In the genomic region with DNA sequence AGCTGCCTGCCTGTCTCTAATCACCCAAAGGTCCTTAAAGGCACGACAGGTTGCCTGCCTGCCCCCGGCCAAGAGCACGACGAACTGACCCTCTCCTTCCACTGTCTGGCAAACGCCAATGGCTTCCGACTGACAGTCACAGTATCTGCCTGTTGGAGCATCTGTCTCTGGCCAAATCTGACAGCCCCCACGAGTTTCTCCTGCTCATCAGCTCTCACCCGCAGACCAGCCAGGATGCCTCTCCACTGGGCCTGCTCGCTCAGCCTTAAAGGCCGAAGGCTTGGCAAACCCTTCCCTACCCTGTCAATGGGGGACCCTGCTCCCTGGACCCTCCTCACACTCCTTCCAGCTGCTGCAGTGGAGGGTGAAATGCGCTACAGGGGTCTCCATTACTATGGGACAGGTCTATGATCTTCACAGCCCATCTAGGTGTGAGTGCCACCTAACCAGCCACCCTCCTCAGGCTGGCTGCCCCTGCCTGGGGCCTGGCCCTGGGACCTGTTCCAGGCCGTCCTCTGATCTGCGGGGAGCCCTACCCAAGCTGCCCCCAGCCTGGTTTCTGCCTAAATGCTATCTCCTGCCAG, we compare ENCODE assay signal across 9 cellular contexts. TPM values are rescaled to one million over a fixed set of nuclear protein-coding genes. Genes with fewer than 3 reads are reported as not detected.
DNase-seq lines count a peak whose midpoint lies in the region; ATAC-seq and TF ChIP-seq lines count a peak whose summit lies in the region.
"Had no signal": no experiment of that assay in that cellular context is flagged by ENCODE, and none has a peak within 500 bp of the region (broad histone marks: within the 10 kb centered on the region; RNA-seq: fewer than 3 reads in every experiment).

No MANE protein-coding gene starts in this region.

- no peaks in the 10 kb centered on the region for H3K27me3 Mint-ChIP-seq in osteocyte (ENCODE audit: unreplicated experiment)

- ATAC-seq in DND-41 (ENCODE audit: insufficient read depth, low read depth) (peak; percentile 10), HG03432 (IDR thresholded peaks at IDR 0.05; ENCODE audit: unreplicated experiment) (no peak), GM18511 (IDR thresholded peaks at IDR 0.05; ENCODE audit: unreplicated experiment) (no peak)

- H3K4me1 ChIP-seq in DND-41 (ENCODE audit: insufficient read depth, low read length) (peaks cover 22% of the 10 kb centered on the region), colonic mucosa (peaks cover 17% of the 10 kb centered on the region)

- H3K9me3 ChIP-seq in DND-41 (ENCODE audit: insufficient read depth, low read length, severe bottlenecking) = no peaks in the 10 kb centered on the region
- no peaks in the 10 kb centered on the region for H3K9me3 ChIP-seq in colonic mucosa

- H3K4me3 Mint-ChIP-seq in osteocyte (ENCODE audit: unreplicated experiment) = no peak overlapping the region

- no peak overlapping the region for H3K9ac ChIP-seq in DND-41 (ENCODE audit: low read depth, low read length)
- H3K9ac ChIP-seq in colonic mucosa (ENCODE audit: low read depth in 2 of 2, low read length in 2 of 2) = peak overlapping the region; percentile 71 to 100

- H3K4me1 Mint-ChIP-seq in osteocyte (ENCODE audit: unreplicated experiment) = peaks cover 25% of the 10 kb centered on the region

- H3K27ac ChIP-seq in DND-41 (ENCODE audit: low read length) (no peak overlapping the region), colonic mucosa (peak overlapping the region; percentile 93)

- H3K4me3 ChIP-seq in DND-41 (ENCODE audit: low read depth in 1 of 2, low read length in 2 of 2) = no peak overlapping the region
- H3K4me3 ChIP-seq in colonic mucosa = peak overlapping the region; percentile 51

- intact Hi-C loops in colonic mucosa (cut with DNase I) = loop anchor here (10.0 kb wide), 1 partner anchor 289 kb away; a partner anchor contains a TSS

- peak overlapping the region; percentile 59 for H3K27ac Mint-ChIP-seq in osteocyte (ENCODE audit: unreplicated experiment)

- DNase-seq in DND-41 = no peak
- DNase-seq in KBM-7 = peak; percentile 41
- DNase-seq in colonic mucosa = peak; percentile 36
- no peak for DNase-seq in osteocyte (ENCODE audit: extremely low spot score, unreplicated experiment)
- no peak for DNase-seq in NCI-H748 treated with DMSO at 0.1 percent for 48 hours (lab: John Stamatoyannopoulos, UW)
- DNase-seq in DMS79 treated with DMSO at 0.1 percent for 48 hours (lab: John Stamatoyannopoulos, UW) = no peak

- no peaks in the 10 kb centered on the region for H3K9me3 Mint-ChIP-seq in osteocyte (ENCODE audit: unreplicated experiment)

- peaks cover 36% of the 10 kb centered on the region for H3K79me2 ChIP-seq in DND-41 (ENCODE audit: insufficient read depth, low read length)

- in situ Hi-C loops in KBM-7 (cut with MboI; ENCODE audit: low pct_unique_long_range_greater_than_20kb, low sequenced_read_pairs) = no loop called here

- peaks cover 50% of the 10 kb centered on the region for H4K20me1 ChIP-seq in DND-41 (ENCODE audit: insufficient read depth, low read length)

- peaks cover 41% of the 10 kb centered on the region for H3K36me3 ChIP-seq in DND-41 (ENCODE audit: insufficient read depth, low read length)
- peaks cover 4% of the 10 kb centered on the region for H3K36me3 ChIP-seq in colonic mucosa

- peaks cover 14% of the 10 kb centered on the region for H3K36me3 Mint-ChIP-seq in osteocyte (ENCODE audit: unreplicated experiment)

- no peak overlapping the region for H3K4me2 ChIP-seq in DND-41 (ENCODE audit: insufficient read depth, low read length)

- TF ChIP-seq CTCF in DND-41 (IDR thresholded peaks at IDR 0.05; ENCODE audit: borderline replicate concordance, extremely low read depth, low read length, poor library complexity, severe bottlenecking) (no peak), colonic mucosa (IDR thresholded peaks at IDR 0.05) (no peak), osteocyte (IDR thresholded peaks at IDR 0.05) (no peak)

- H3K27me3 ChIP-seq in DND-41 (ENCODE audit: insufficient read depth, low read length, poor library complexity) (no peaks in the 10 kb centered on the region), colonic mucosa (no peaks in the 10 kb centered on the region)

- H2AFZ ChIP-seq in DND-41 (ENCODE audit: low read depth, low read length) = no peak overlapping the region

RNA-seq across cellular contexts. Expression of a gene that starts 0.9 kb away (rescaled TPM):
- total RNA-seq in colonic mucosa (100 to 1,000 TPM; 150 to 198 TPM), osteocyte (1.1 and 1.3 TPM in 2 replicates)

RNA-seq across cellular contexts. Expression of a gene that starts 5.0 kb away (rescaled TPM):
- 1,000 to 10,000 TPM; 1,499 to 1,736 TPM for total RNA-seq in colonic mucosa
- 1,287 and 1,310 TPM in 2 replicates for total RNA-seq in osteocyte

RNA-seq across cellular contexts. Expression of a gene that starts 5.4 kb away (rescaled TPM):
- 10 to 100 TPM; 36.2 to 48.4 TPM for total RNA-seq in colonic mucosa
- 34.4 and 34.7 TPM in 2 replicates for total RNA-seq in osteocyte

RNA-seq across cellular contexts. Expression of a gene that starts 7.4 kb away (rescaled TPM):
- total RNA-seq in colonic mucosa (under 1 TPM in 1 of 2 donors, not detected in 1; 0.27 TPM), osteocyte (not detected in 2 replicates)
- total RNA-seq: RPMI7951 had no signal

RNA-seq across cellular contexts. Expression of a gene that starts 23.2 kb away (rescaled TPM):
- total RNA-seq in colonic mucosa (1 to 10 TPM; 4.7 to 8.9 TPM), osteocyte (18.5 and 20.3 TPM in 2 replicates)

Comparison
In these comparisons a context has a peak if more than half of its experiments do, and no peak if none do; other contexts are left out.
1. DNase-seq: peak in KBM-7 (single experiment) and colonic mucosa (single experiment); none in DND-41 (single experiment), osteocyte (single experiment), NCI-H748 treated with DMSO at 0.1 percent for 48 hours (single experiment) and DMS79 treated with DMSO at 0.1 percent for 48 hours (single experiment).
2. RNA of a gene that starts 0.9 kb away (total RNA-seq): 150 to 198 TPM in colonic mucosa; 1.1 to 1.3 TPM in osteocyte; every median in the first group is over 10 times any median in the second.